20 cellular contexts compared by ENCODE assay signal in the genomic region with DNA sequence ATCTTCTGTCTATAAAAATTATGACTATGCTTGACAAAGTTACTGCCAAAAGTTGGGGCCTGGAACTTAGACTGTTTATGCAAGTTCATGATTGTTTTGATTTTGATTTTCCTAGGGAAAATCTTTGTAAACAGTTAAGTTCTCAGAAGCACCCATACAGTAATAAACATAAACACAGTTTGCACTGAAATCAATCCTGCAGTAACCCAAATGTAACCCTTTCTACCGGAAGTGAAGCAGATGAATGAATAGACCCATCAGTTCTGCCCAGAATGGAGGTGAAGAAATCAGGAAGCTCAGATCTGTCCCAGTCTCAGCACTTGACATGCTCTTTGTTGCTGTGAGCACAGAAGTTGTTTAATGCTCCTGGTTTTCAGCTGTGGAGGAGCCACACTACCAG. TPM values are rescaled to one million over a fixed set of nuclear protein-coding genes. Genes with fewer than 3 reads are reported as not detected.
DNase-seq lines count a peak whose midpoint lies in the region; ATAC-seq and TF ChIP-seq lines count a peak whose summit lies in the region.
"Had no signal": no experiment of that assay in that cellular context is flagged by ENCODE, and none has a peak within 500 bp of the region (broad histone marks: within the 10 kb centered on the region; RNA-seq: fewer than 3 reads in every experiment).

No MANE protein-coding gene starts in this region.

- ATAC-seq in T-helper 17 cell, result no peak
- no peak for ATAC-seq in HG02840 (IDR thresholded peaks at IDR 0.05; ENCODE audit: low FRiP score, unreplicated experiment)
- no peak for ATAC-seq in GM21528 (IDR thresholded peaks at IDR 0.05; ENCODE audit: low FRiP score, unreplicated experiment)
- ATAC-seq: CD8-positive, alpha-beta T cell; SK-N-SH treated with all-trans-retinoic acid at 6 μM for 48 hours had no signal

- H3K27me3 ChIP-seq in esophagus squamous epithelium, result no peaks in the 10 kb centered on the region
- H3K27me3 ChIP-seq in ovary, result no peaks in the 10 kb centered on the region
- H3K27me3 ChIP-seq in tibial artery, result no peaks in the 10 kb centered on the region
- H3K27me3 ChIP-seq: BLaER1 treated with 17β-estradiol and CSF1 and Interleukin-3, amounts not matched to agents 10 nM and 100 nM; MG63 had no signal

- TF ChIP-seq EP300 in ovary (IDR thresholded peaks at IDR 0.05), result no peak

- TF ChIP-seq CTCF in esophagus squamous epithelium (IDR thresholded peaks at IDR 0.05) (no peak), ovary (IDR thresholded peaks at IDR 0.05) (no peak), tibial artery (IDR thresholded peaks at IDR 0.05) (no peak)

- H3K36me3 Mint-ChIP-seq in T-helper 17 cell (ENCODE audit: low read depth), result peaks cover 7% of the 10 kb centered on the region

- no peak overlapping the region for H3K4me3 Mint-ChIP-seq in T-helper 17 cell
- H3K4me3 Mint-ChIP-seq: CD8-positive, alpha-beta T cell had no signal

- H3K4me1 ChIP-seq in esophagus squamous epithelium (peaks cover 4 to 60% (median 29%) of the 10 kb centered on the region in 3 donors), ovary (ENCODE audit: insufficient read depth) (peaks cover 27% of the 10 kb centered on the region), tibial artery (peaks cover 0 to 71% (median 39%) of the 10 kb centered on the region in 4 donors)

- no peak overlapping the region for H3K4me3 ChIP-seq in esophagus squamous epithelium
- H3K4me3 ChIP-seq in ovary, result no peak overlapping the region
- H3K4me3 ChIP-seq in tibial artery, result no peak overlapping the region
- H3K4me3 ChIP-seq: BLaER1 treated with 17β-estradiol and CSF1 and Interleukin-3, amounts not matched to agents 10 nM and 100 nM; MG63 had no signal

- H3K36me3 ChIP-seq in esophagus squamous epithelium (peaks cover 0 to 81% (median 6%) of the 10 kb centered on the region in 3 donors), ovary (no peaks in the 10 kb centered on the region), tibial artery (peaks cover 0 to 31% (median 7%) of the 10 kb centered on the region in 3 donors)

- DNase-seq in T-helper 17 cell (no peak), esophagus squamous epithelium (lab: John Stamatoyannopoulos, UW) (no peak), ovary (no peak), tibial artery (no peak), SIG-M5 treated with dmso at 0.1 percent for 504 hours (lab: John Stamatoyannopoulos, UW; ENCODE audit: unreplicated experiment) (no peak), NCI-H526 treated with DMSO at 0.1 percent for 48 hours (lab: John Stamatoyannopoulos, UW) (no peak)
- DNase-seq: CD8-positive, alpha-beta T cell; DMS53; Kasumi-1; MG63; NCI-H1092; NCI-H146; NCI-H2081; NCI-H748 treated with DMSO at 0.1 percent for 48 hours; SHP77 had no signal

- H3K4me1 Mint-ChIP-seq in T-helper 17 cell, result peaks cover 3% of the 10 kb centered on the region

- intact Hi-C loops in esophagus squamous epithelium (cut with DNase I) (no loop called here), ovary (cut with DNase I) (no loop called here), tibial artery (cut with DNase I; ENCODE audit: low total_unique reads) (no loop called here)

- TF ChIP-seq POLR2A in esophagus squamous epithelium (IDR thresholded peaks at IDR 0.05) (no peak), ovary (IDR thresholded peaks at IDR 0.05) (no peak)

- no peaks in the 10 kb centered on the region for H3K27me3 Mint-ChIP-seq in T-helper 17 cell

- H3K9me3 ChIP-seq in T-helper 17 cell (ENCODE audit: control insufficient read depth, low read length, poor library complexity, severe bottlenecking) (no peaks in the 10 kb centered on the region), esophagus squamous epithelium (no peaks in the 10 kb centered on the region), ovary (no peaks in the 10 kb centered on the region), tibial artery (no peaks in the 10 kb centered on the region)
- H3K9me3 ChIP-seq: BLaER1 treated with 17β-estradiol and CSF1 and Interleukin-3, amounts not matched to agents 10 nM and 100 nM; MG63 had no signal

- peak overlapping the region; percentile 83 for H3K27ac Mint-ChIP-seq in T-helper 17 cell

- H3K27ac ChIP-seq in esophagus squamous epithelium (peak overlapping the region in 3 of 4 donors; percentile 71 to 90 (median 87)), ovary (peak overlapping the region; percentile 27 to 96), tibial artery (peak overlapping the region; percentile 90 to 95)

- 70 to 90% methylated on average over 1 of the region's 1 CpG for WGBS in esophagus squamous epithelium, 2 donors
- 24 to 42% (median 36%) methylated on average over 1 of the region's 1 CpG for WGBS in ovary, 3 donors

RNA-seq across cellular contexts. Expression of a gene that starts 24.6 kb away (rescaled TPM):
- total RNA-seq in T-helper 17 cell (under 1 TPM in 1 of 2 donors, not detected in 1; 0.34 TPM), esophagus squamous epithelium (10 to 100 TPM in 2 of 4 donors, 1 to 10 TPM in 2; 4.7 to 33.6 (median 16.0) TPM), ovary (1,000 to 10,000 TPM in 2 of 7 donors, 100 to 1,000 TPM in 5; 213 to 1,276 (median 506) TPM)
- 100 to 1,000 TPM in 1 of 2 donors, 10 to 100 TPM in 1; 35.9 to 218 TPM for polyA plus RNA-seq in ovary
- total RNA-seq: OCI-LY7 had no signal

RNA-seq across cellular contexts. Expression of a gene that starts 37.2 kb away (rescaled TPM):
- 10 to 100 TPM; 28.8 to 31.2 TPM for total RNA-seq in T-helper 17 cell
- 10 to 100 TPM; 25.6 to 41.2 (median 30.7) TPM for total RNA-seq in esophagus squamous epithelium
- total RNA-seq in ovary, result 10 to 100 TPM; 25.4 to 53.5 (median 32.2) TPM
- polyA plus RNA-seq in ovary, result 10 to 100 TPM; 30.4 to 36.6 TPM
- total RNA-seq: OCI-LY7 had no signal

Comparison
In these comparisons a context has a peak if more than half of its experiments do, and no peak if none do; other contexts are left out.
1. RNA of a gene that starts 24.6 kb away (total RNA-seq): 213 to 1,276 TPM in ovary; 4.7 to 33.6 TPM in esophagus squamous epithelium and 0.34 TPM in T-helper 17 cell; every median in the first group is over 4 times any median in the second.
2. Peak in every context shown above with its lines, with median percentiles within 50 percentile points of each other: H3K27ac ChIP-seq.